Comparison of ENCODE assay signal across 8 cellular contexts in genomic region chr7:63925626-63926460, GRCh38.
A peak's percentile ranks its signal among the peaks of the same experiment; 100 is the strongest.
DNase-seq lines count a peak whose midpoint lies in the region; TF ChIP-seq lines count a peak whose summit lies in the region.

No MANE protein-coding gene starts in this region.

- H3K9me3 Mint-ChIP-seq in MCF 10A (ENCODE audit: unreplicated experiment): peaks cover 24% of the 10 kb centered on the region
- peaks cover 56% of the 10 kb centered on the region for H3K9me3 Mint-ChIP-seq in T-helper 1 cell treated with Interleukin-12 subunit alpha and Interleukin-12 subunit beta and Interleukin-4 antibody, amounts not matched to agents 30 μg/mL and 1 μg/mL, for 36 hours

- CTCF ChIA-PET in MCF 10A (lab: Yijun Ruan, JAX): no interaction called here

- no TSS peak for BruUV-seq in MCF 10A (replicated peaks; lab: Mats Ljungman, UMichigan)

- POLR2A ChIA-PET in MCF 10A (lab: Yijun Ruan, JAX): no interaction called here

- no peaks in the 10 kb centered on the region for H3K4me1 Mint-ChIP-seq in MCF 10A (ENCODE audit: insufficient read depth, unreplicated experiment)
- H3K4me1 Mint-ChIP-seq in T-helper 1 cell treated with Interleukin-12 subunit alpha and Interleukin-12 subunit beta and Interleukin-4 antibody, amounts not matched to agents 30 μg/mL and 1 μg/mL, for 36 hours (ENCODE audit: low read depth): no peaks in the 10 kb centered on the region

- in situ Hi-C loops in T47D (cut with HindIII; ENCODE audit: low pct_unique_long_range_greater_than_20kb, low sequenced_read_pairs): no loop called here

- H3K36me3 Mint-ChIP-seq in MCF 10A (ENCODE audit: insufficient read depth, unreplicated experiment): no peaks in the 10 kb centered on the region
- H3K36me3 Mint-ChIP-seq in T-helper 1 cell treated with Interleukin-12 subunit alpha and Interleukin-12 subunit beta and Interleukin-4 antibody, amounts not matched to agents 30 μg/mL and 1 μg/mL, for 36 hours (ENCODE audit: low read depth): no peaks in the 10 kb centered on the region

- intact Hi-C loops in MCF 10A (cut with micrococcal nuclease): no loop called here

- DNase-seq in T47D (ENCODE audit: low read depth in 1 of 2, low spot score in 1 of 2): peak; percentile 83 to 99
- no peak for DNase-seq in MCF 10A (ENCODE audit: unreplicated experiment)
- DNase-seq in amygdala (lab: John Stamatoyannopoulos, UW): peak in 55 of 56 donors; percentile 51 to 98 (median 89)
- DNase-seq in left kidney (ENCODE audit: low read depth, low spot score): peak; percentile 14
- peak; percentile 71 to 85 (median 78) for DNase-seq in stimulated activated CD4-positive, alpha-beta T cell treated with anti-CD3 and anti-CD28 coated beads, TNF-alpha, amount 100 ng/mL, for 4 hours (ENCODE audit: low read depth in 3 of 3)
- no peak for DNase-seq in NCI-H1436 treated with DMSO at 0.1 percent for 48 hours (lab: John Stamatoyannopoulos, UW)
- no peak for DNase-seq in NCI-H2029 treated with DMSO at 0.1 percent for 48 hours (lab: John Stamatoyannopoulos, UW)

- no peak overlapping the region for H3K27ac Mint-ChIP-seq in MCF 10A (ENCODE audit: low read depth, unreplicated experiment)
- H3K27ac Mint-ChIP-seq in T-helper 1 cell treated with Interleukin-12 subunit alpha and Interleukin-12 subunit beta and Interleukin-4 antibody, amounts not matched to agents 30 μg/mL and 1 μg/mL, for 36 hours: peak overlapping the region; percentile 85

- no peak overlapping the region for H3K4me3 Mint-ChIP-seq in MCF 10A (ENCODE audit: unreplicated experiment)
- peak overlapping the region; percentile 89 for H3K4me3 Mint-ChIP-seq in T-helper 1 cell treated with Interleukin-12 subunit alpha and Interleukin-12 subunit beta and Interleukin-4 antibody, amounts not matched to agents 30 μg/mL and 1 μg/mL, for 36 hours

- no peak for TF ChIP-seq CTCF in MCF 10A (IDR thresholded peaks at IDR 0.05; ENCODE audit: unreplicated experiment)

- H3K27me3 Mint-ChIP-seq in MCF 10A (ENCODE audit: insufficient read depth, unreplicated experiment): no peaks in the 10 kb centered on the region
- H3K27me3 Mint-ChIP-seq in T-helper 1 cell treated with Interleukin-12 subunit alpha and Interleukin-12 subunit beta and Interleukin-4 antibody, amounts not matched to agents 30 μg/mL and 1 μg/mL, for 36 hours (ENCODE audit: low read depth): no peaks in the 10 kb centered on the region

Comparison
In these comparisons a context has a peak if more than half of its experiments do, and no peak if none do; other contexts are left out.
1. DNase-seq: peak in T47D (2 of 2), amygdala (55 of 56), left kidney (single experiment) and stimulated activated CD4-positive, alpha-beta T cell treated with anti-CD3 and anti-CD28 coated beads, TNF-alpha, amount 100 ng/mL, for 4 hours (3 of 3); none in MCF 10A (single experiment), NCI-H1436 treated with DMSO at 0.1 percent for 48 hours (single experiment) and NCI-H2029 treated with DMSO at 0.1 percent for 48 hours (single experiment).